Comparison of ENCODE assay signal across 18 cellular contexts in genomic region chr1:41850029-41850428, GRCh38.
DNase-seq lines count a peak whose midpoint lies in the region; ATAC-seq and TF ChIP-seq lines count a peak whose summit lies in the region.
"Had no signal": no experiment of that assay in that cellular context is flagged by ENCODE, and none has a peak within 500 bp of the region (broad histone marks: within the 10 kb centered on the region; RNA-seq: fewer than 3 reads in every experiment).

No MANE protein-coding gene starts in this region.

- H3K27me3 ChIP-seq in Caco-2 (replicated peaks; ENCODE audit: control insufficient read depth, insufficient read depth, low read length) (no peaks in the 10 kb centered on the region), heart left ventricle (no peaks in the 10 kb centered on the region)
- H3K27me3 ChIP-seq: testis had no signal

- H3K27ac ChIP-seq in RWPE1 (peak overlapping the region; percentile 60), heart left ventricle (no peak overlapping the region)
- H3K27ac ChIP-seq: testis had no signal

- BruUV-seq in Caco-2 (replicated peaks; lab: Mats Ljungman, UMichigan), result no TSS peak

- ATAC-seq in activated naive CD8-positive, alpha-beta T cell treated with anti-CD3 and anti-CD28 coated beads, Interleukin-2, amount 50 U/mL, for 24 hours, result peak; percentile 97
- ATAC-seq in stimulated activated naive CD8-positive, alpha-beta T cell treated with anti-CD3 and anti-CD28 coated beads, Interleukin-15, amount 100 ng/mL, for 72 hours, result peak; percentile 100
- no peak for ATAC-seq in heart left ventricle

- H3K4me1 ChIP-seq in Caco-2 (no peaks in the 10 kb centered on the region), heart left ventricle (peaks cover 0 to 24% (median 3%) of the 10 kb centered on the region in 12 donors)
- H3K4me1 ChIP-seq: testis had no signal

- WGBS in heart left ventricle, 4 donors, result 63 to 100% (median 71%) methylated on average over 2 of the region's 2 CpGs

- POLR2A ChIA-PET in RWPE1 (lab: Yijun Ruan, JAX; ENCODE audit: low non-redundant PET), result no interaction called here
- POLR2A ChIA-PET in Caco-2 (lab: Charles Lee), result no interaction called here

- no peak overlapping the region for H3K27ac Mint-ChIP-seq in activated naive CD8-positive, alpha-beta T cell treated with anti-CD3 and anti-CD28 coated beads, Interleukin-2, amount 50 U/mL, for 24 hours
- no peak overlapping the region for H3K27ac Mint-ChIP-seq in stimulated activated naive CD8-positive, alpha-beta T cell treated with anti-CD3 and anti-CD28 coated beads, Interleukin-15, amount 100 ng/mL, for 72 hours
- H3K27ac Mint-ChIP-seq in Caco-2 (ENCODE audit: unreplicated experiment), result no peak overlapping the region
- H3K27ac Mint-ChIP-seq: activated B cell treated with CpG ODN at 0.5 μM for 24 hours had no signal

- no peaks in the 10 kb centered on the region for H3K27me3 Mint-ChIP-seq in activated naive CD8-positive, alpha-beta T cell treated with anti-CD3 and anti-CD28 coated beads, Interleukin-2, amount 50 U/mL, for 24 hours
- H3K27me3 Mint-ChIP-seq in stimulated activated naive CD8-positive, alpha-beta T cell treated with anti-CD3 and anti-CD28 coated beads, Interleukin-15, amount 100 ng/mL, for 72 hours, result no peaks in the 10 kb centered on the region
- peaks cover 7% of the 10 kb centered on the region for H3K27me3 Mint-ChIP-seq in Caco-2 (ENCODE audit: insufficient read depth, unreplicated experiment)
- H3K27me3 Mint-ChIP-seq: activated B cell treated with CpG ODN at 0.5 μM for 24 hours had no signal

- H3K36me3 ChIP-seq in Caco-2 (ENCODE audit: control insufficient read depth, insufficient read depth, low read length), result no peaks in the 10 kb centered on the region
- H3K36me3 ChIP-seq in heart left ventricle, result no peaks in the 10 kb centered on the region

- H3K36me3 Mint-ChIP-seq in activated naive CD8-positive, alpha-beta T cell treated with anti-CD3 and anti-CD28 coated beads, Interleukin-2, amount 50 U/mL, for 24 hours (ENCODE audit: low read depth), result peaks cover 6% of the 10 kb centered on the region
- H3K36me3 Mint-ChIP-seq in Caco-2 (ENCODE audit: insufficient read depth, unreplicated experiment), result no peaks in the 10 kb centered on the region

- no peak for TF ChIP-seq CTCF in RWPE1 (conservative IDR thresholded peaks at IDR 0.05; ENCODE audit: low read depth)
- TF ChIP-seq CTCF in Caco-2 (IDR thresholded peaks at IDR 0.05; ENCODE audit: insufficient read depth in 1 of 2, low read depth in 1 of 2, low read length in 1 of 2, severe bottlenecking in 1 of 2, unreplicated experiment in 1 of 2), result no peak
- TF ChIP-seq CTCF in heart left ventricle (IDR thresholded peaks at IDR 0.05), result no peak

- intact Hi-C loops in Caco-2 (cut with micrococcal nuclease; ENCODE audit: unreplicated experiment) (no loop called here), heart left ventricle (cut with DNase I) (no loop called here)

- H3K4me3 ChIP-seq in Caco-2 (ENCODE audit: low read depth, low read length) (no peak overlapping the region), heart left ventricle (no peak overlapping the region)
- H3K4me3 ChIP-seq: testis had no signal

- H3K4me1 Mint-ChIP-seq in activated naive CD8-positive, alpha-beta T cell treated with anti-CD3 and anti-CD28 coated beads, Interleukin-2, amount 50 U/mL, for 24 hours, result peaks cover 40% of the 10 kb centered on the region
- H3K4me1 Mint-ChIP-seq in stimulated activated naive CD8-positive, alpha-beta T cell treated with anti-CD3 and anti-CD28 coated beads, Interleukin-15, amount 100 ng/mL, for 72 hours, result peaks cover 56% of the 10 kb centered on the region
- H3K4me1 Mint-ChIP-seq in Caco-2 (ENCODE audit: low read depth, unreplicated experiment), result peaks cover 5% of the 10 kb centered on the region

- TF ChIP-seq POLR2A in heart left ventricle (IDR thresholded peaks at IDR 0.05), result no peak

- H3K9me3 ChIP-seq in Caco-2 (no peaks in the 10 kb centered on the region), heart left ventricle (no peaks in the 10 kb centered on the region)
- H3K9me3 ChIP-seq: testis had no signal

- CTCF ChIA-PET in RWPE1 (lab: Yijun Ruan, JAX), result no interaction called here
- CTCF ChIA-PET in Caco-2 (lab: Charles Lee), result no interaction called here

- no peak overlapping the region for H3K4me3 Mint-ChIP-seq in activated naive CD8-positive, alpha-beta T cell treated with anti-CD3 and anti-CD28 coated beads, Interleukin-2, amount 50 U/mL, for 24 hours
- H3K4me3 Mint-ChIP-seq in stimulated activated naive CD8-positive, alpha-beta T cell treated with anti-CD3 and anti-CD28 coated beads, Interleukin-15, amount 100 ng/mL, for 72 hours, result peak overlapping the region in 1 of 2 donors; percentile 44
- H3K4me3 Mint-ChIP-seq in Caco-2 (ENCODE audit: unreplicated experiment), result no peak overlapping the region
- H3K4me3 Mint-ChIP-seq: activated B cell treated with CpG ODN at 0.5 μM for 24 hours had no signal

- peak in 2 of 3 donors; percentile 11 to 25 for DNase-seq in stimulated activated CD4-positive, alpha-beta T cell treated with anti-CD3 and anti-CD28 coated beads, Interleukin-12 subunit alpha, Interleukin-12 subunit beta, amount 100 ng/mL, for 48 hours (ENCODE audit: low read depth in 2 of 3, low spot score in 1 of 3)
- DNase-seq in stimulated activated CD4-positive, alpha-beta T cell treated with anti-CD3 and anti-CD28 coated beads, Interleukin-2, amount 100 ng/mL, for 24 hours, result no peak
- no peak for DNase-seq in RWPE1 (ENCODE audit: low spot score)
- DNase-seq in activated naive CD8-positive, alpha-beta T cell treated with anti-CD3 and anti-CD28 coated beads, Interleukin-2, amount 50 U/mL, for 24 hours, result no peak
- peak; percentile 55 to 66 for DNase-seq in stimulated activated naive CD8-positive, alpha-beta T cell treated with anti-CD3 and anti-CD28 coated beads, Interleukin-15, amount 100 ng/mL, for 72 hours
- no peak for DNase-seq in Caco-2
- DNase-seq in heart left ventricle, result no peak
- no peak for DNase-seq in NCI-H1105 (lab: John Stamatoyannopoulos, UW)
- DNase-seq: activated B cell treated with CpG ODN at 0.5 μM for 24 hours, aorta, foreskin fibroblast, kidney glomerular epithelial cell, mesendoderm, MM.1S, NCI-H1694 treated with DMSO at 0.1 percent for 48 hours, retina, Right ventricle myocardium superior, testis had no signal

- H3K9me3 Mint-ChIP-seq in activated naive CD8-positive, alpha-beta T cell treated with anti-CD3 and anti-CD28 coated beads, Interleukin-2, amount 50 U/mL, for 24 hours, result no peaks in the 10 kb centered on the region
- no peaks in the 10 kb centered on the region for H3K9me3 Mint-ChIP-seq in stimulated activated naive CD8-positive, alpha-beta T cell treated with anti-CD3 and anti-CD28 coated beads, Interleukin-15, amount 100 ng/mL, for 72 hours
- H3K9me3 Mint-ChIP-seq in Caco-2 (ENCODE audit: unreplicated experiment), result no peaks in the 10 kb centered on the region
- H3K9me3 Mint-ChIP-seq: activated B cell treated with CpG ODN at 0.5 μM for 24 hours had no signal

Comparison
In these comparisons a context has a peak if more than half of its experiments do, and no peak if none do; other contexts are left out.
1. DNase-seq: peak in stimulated activated CD4-positive, alpha-beta T cell treated with anti-CD3 and anti-CD28 coated beads, Interleukin-12 subunit alpha, Interleukin-12 subunit beta, amount 100 ng/mL, for 48 hours (2 of 3) and stimulated activated naive CD8-positive, alpha-beta T cell treated with anti-CD3 and anti-CD28 coated beads, Interleukin-15, amount 100 ng/mL, for 72 hours (2 of 2); none in stimulated activated CD4-positive, alpha-beta T cell treated with anti-CD3 and anti-CD28 coated beads, Interleukin-2, amount 100 ng/mL, for 24 hours (0 of 2), RWPE1 (single experiment), activated naive CD8-positive, alpha-beta T cell treated with anti-CD3 and anti-CD28 coated beads, Interleukin-2, amount 50 U/mL, for 24 hours (single experiment), Caco-2 (0 of 2), heart left ventricle (0 of 5) and NCI-H1105 (single experiment).
2. ATAC-seq: peak in activated naive CD8-positive, alpha-beta T cell treated with anti-CD3 and anti-CD28 coated beads, Interleukin-2, amount 50 U/mL, for 24 hours (single experiment) and stimulated activated naive CD8-positive, alpha-beta T cell treated with anti-CD3 and anti-CD28 coated beads, Interleukin-15, amount 100 ng/mL, for 72 hours (single experiment); none in heart left ventricle (0 of 4).